Comparison of ENCODE assay signal across 8 cellular contexts in the genomic region with DNA sequence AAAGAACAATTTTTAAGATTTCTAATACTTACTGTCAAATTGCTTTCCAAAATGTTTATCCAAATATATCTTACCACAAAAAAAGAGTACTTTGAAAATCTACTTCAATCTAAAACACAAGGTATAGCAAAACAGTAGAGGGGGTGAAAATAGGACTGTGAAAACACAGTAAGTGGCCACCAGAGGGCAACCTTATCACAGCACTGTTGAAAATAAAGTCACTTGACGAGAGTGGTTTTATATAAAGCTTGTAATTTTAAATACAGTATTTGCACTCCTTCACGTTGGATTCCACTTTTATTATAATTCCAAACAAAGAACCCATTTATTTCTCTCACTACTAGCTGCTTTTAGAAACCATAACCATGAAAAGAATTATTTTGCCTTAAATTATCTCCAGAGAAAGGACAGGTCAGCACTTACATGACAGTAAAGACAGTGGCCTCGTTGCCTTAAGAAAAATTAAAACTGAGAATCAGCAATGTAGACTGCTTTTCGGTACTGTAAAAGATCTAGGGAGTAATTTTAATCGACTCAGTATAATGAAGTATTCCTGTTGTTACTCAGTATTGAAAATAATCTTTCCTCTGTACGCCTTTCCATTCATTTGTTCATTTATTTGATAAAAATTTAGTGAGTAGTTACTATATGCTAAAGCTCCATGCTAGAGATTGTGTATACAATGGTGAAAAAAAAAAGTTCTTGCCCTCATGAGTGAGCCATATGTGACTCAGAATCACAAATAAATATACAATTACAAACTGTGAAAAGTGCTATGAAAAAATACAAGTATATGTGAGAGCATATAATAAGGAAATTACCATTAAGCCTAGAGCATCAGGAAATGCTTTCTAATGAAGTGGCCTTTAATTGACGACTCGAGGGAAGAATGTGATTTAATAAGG. TPM values are rescaled to one million over a fixed set of nuclear protein-coding genes. Genes with fewer than 3 reads are reported as not detected.
DNase-seq lines count a peak whose midpoint lies in the region; ATAC-seq and TF ChIP-seq lines count a peak whose summit lies in the region.

No MANE protein-coding gene starts in this region.

- H3K36me3 Mint-ChIP-seq in activated CD4-positive, alpha-beta T cell treated with anti-CD3 and anti-CD28 coated beads for 36 hours (ENCODE audit: low read depth), result no peaks in the 10 kb centered on the region

- peak overlapping the region in 1 of 2 donors; percentile 27 for H3K27ac ChIP-seq in left lung

- no peaks in the 10 kb centered on the region for H3K27me3 Mint-ChIP-seq in activated CD4-positive, alpha-beta T cell treated with anti-CD3 and anti-CD28 coated beads for 36 hours

- no peak overlapping the region for H3K4me3 Mint-ChIP-seq in activated CD4-positive, alpha-beta T cell treated with anti-CD3 and anti-CD28 coated beads for 36 hours

- no peaks in the 10 kb centered on the region for H3K9me3 Mint-ChIP-seq in activated CD4-positive, alpha-beta T cell treated with anti-CD3 and anti-CD28 coated beads for 36 hours (ENCODE audit: low read depth)

- no peaks in the 10 kb centered on the region for H3K9me3 ChIP-seq in left lung

- H3K27ac Mint-ChIP-seq in activated CD4-positive, alpha-beta T cell treated with anti-CD3 and anti-CD28 coated beads for 36 hours, result no peak overlapping the region

- H3K4me3 ChIP-seq in choroid plexus epithelial cell (ENCODE audit: low read depth, low read length) (peak overlapping the region; percentile 16), left lung (no peak overlapping the region)

- peaks cover 0 to 35% of the 10 kb centered on the region in 2 donors for H3K36me3 ChIP-seq in left lung

- no peaks in the 10 kb centered on the region for H3K27me3 ChIP-seq in left lung

- CTCF ChIA-PET in activated CD4-positive, alpha-beta T cell treated with anti-CD3 and anti-CD28 coated beads for 36 hours (lab: Charles Lee), result interaction anchor here (0.6 to 1.5 kb wide), 28 partner anchors 9 to 660 kb away, joined by 3 to 15 read pairs (median 3); no protein-coding TSS in a partner anchor

- peak; percentile 75 for ATAC-seq in HG02938 (IDR thresholded peaks at IDR 0.05; ENCODE audit: unreplicated experiment)
- peak; percentile 84 for ATAC-seq in activated CD4-positive, alpha-beta T cell treated with anti-CD3 and anti-CD28 coated beads for 36 hours
- peak; percentile 93 for ATAC-seq in left lung
- ATAC-seq in GM21825 (IDR thresholded peaks at IDR 0.05; ENCODE audit: unreplicated experiment), result no peak

- intact Hi-C loops in activated CD4-positive, alpha-beta T cell treated with anti-CD3 and anti-CD28 coated beads for 36 hours (cut with DNase I, micrococcal nuclease), result loop anchor here (1.0 to 10.0 kb wide), 5 partner anchors 92 to 445 kb away; partner anchors contain the start of gene MEGF9 (in 2 of the 2)
- intact Hi-C loops in left lung (cut with DNase I), result no loop called here

- H3K4me1 ChIP-seq in left lung, result peaks cover 7% of the 10 kb centered on the region in 2 donors

- POLR2A ChIA-PET in activated CD4-positive, alpha-beta T cell treated with anti-CD3 and anti-CD28 coated beads for 36 hours (lab: Charles Lee), result no interaction called here

- peaks cover 5% of the 10 kb centered on the region for H3K4me1 Mint-ChIP-seq in activated CD4-positive, alpha-beta T cell treated with anti-CD3 and anti-CD28 coated beads for 36 hours

- peak; percentile 79 for TF ChIP-seq CTCF in choroid plexus epithelial cell (conservative IDR thresholded peaks at IDR 0.05; ENCODE audit: low read depth, low read length)
- peak; percentile 82 to 90 for TF ChIP-seq CTCF in left lung (IDR thresholded peaks at IDR 0.05)

- DNase-seq in DMS79 treated with DMSO at 0.1 percent for 48 hours (lab: John Stamatoyannopoulos, UW), result peak; percentile 63
- peak; percentile 50 for DNase-seq in NCI-H345 treated with DMSO at 0.1 percent for 48 hours (lab: John Stamatoyannopoulos, UW; ENCODE audit: unreplicated experiment)
- DNase-seq in activated CD4-positive, alpha-beta T cell treated with anti-CD3 and anti-CD28 coated beads for 36 hours, result peak; percentile 74
- DNase-seq in choroid plexus epithelial cell (ENCODE audit: low read depth), result peak; percentile 86
- no peak for DNase-seq in left lung
- peak in 2 of 3 donors; percentile 20 to 21 for DNase-seq in stimulated activated CD4-positive, alpha-beta T cell treated with anti-CD3 and anti-CD28 coated beads, TNF-alpha, amount 100 ng/mL, for 1 hour (ENCODE audit: low read depth in 3 of 3, low spot score in 1 of 3)

RNA-seq across cellular contexts. Expression of gene CDK5RAP2, which starts 40.0 kb away (rescaled TPM):
- total RNA-seq in activated CD4-positive, alpha-beta T cell treated with anti-CD3 and anti-CD28 coated beads for 36 hours, result 10 to 100 TPM; 68.8 to 85.8 TPM
- 10 to 100 TPM; 40.5 to 53.4 TPM for total RNA-seq in left lung

Comparison
In these comparisons a context has a peak if more than half of its experiments do, and no peak if none do; other contexts are left out.
1. DNase-seq: peak in DMS79 treated with DMSO at 0.1 percent for 48 hours (single experiment), NCI-H345 treated with DMSO at 0.1 percent for 48 hours (single experiment), activated CD4-positive, alpha-beta T cell treated with anti-CD3 and anti-CD28 coated beads for 36 hours (single experiment), choroid plexus epithelial cell (single experiment) and stimulated activated CD4-positive, alpha-beta T cell treated with anti-CD3 and anti-CD28 coated beads, TNF-alpha, amount 100 ng/mL, for 1 hour (2 of 3); none in left lung (0 of 2).
2. intact Hi-C loops: an anchor here in activated CD4-positive, alpha-beta T cell treated with anti-CD3 and anti-CD28 coated beads for 36 hours (1.0 to 10.0 kb wide); none called in left lung.